Comparison of ENCODE assay signal across 16 cellular contexts in the genomic region with DNA sequence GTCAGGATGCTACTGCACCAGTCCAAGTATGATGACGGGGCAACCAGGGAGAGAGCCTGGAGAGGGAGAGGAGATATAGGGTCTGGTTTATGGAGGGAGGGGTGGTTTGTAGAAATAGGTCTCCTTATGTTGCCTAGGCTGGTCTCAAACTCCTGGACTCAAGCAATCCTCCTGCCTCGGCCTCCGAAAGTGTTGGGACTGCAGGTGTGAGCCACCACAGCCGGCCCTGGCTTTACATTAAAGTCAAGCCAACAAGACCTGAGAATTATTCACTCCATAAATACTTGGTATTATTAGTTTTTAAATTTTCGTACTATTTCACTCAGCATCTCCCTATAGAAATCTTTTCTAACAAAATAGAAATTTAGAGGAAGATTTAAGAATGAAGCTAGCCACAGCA.
DNase-seq lines count a peak whose midpoint lies in the region; ATAC-seq and TF ChIP-seq lines count a peak whose summit lies in the region.
"Had no signal": no experiment of that assay in that cellular context is flagged by ENCODE, and none has a peak within 500 bp of the region (broad histone marks: within the 10 kb centered on the region; RNA-seq: fewer than 3 reads in every experiment).

No MANE protein-coding gene starts in this region.

- H3K4me3 ChIP-seq in neuronal stem cell (ENCODE audit: low read length in 2 of 2) (no peak overlapping the region), uterus (no peak overlapping the region), SJCRH30 (no peak overlapping the region)
- H3K4me3 ChIP-seq: GM23338 had no signal

- H2BK120ac ChIP-seq in neuronal stem cell (ENCODE audit: low read depth, low read length) = peak overlapping the region; percentile 21

- no peak overlapping the region for H3K9ac ChIP-seq in neuronal stem cell (ENCODE audit: low read depth, low read length, poor library complexity)

- no peak overlapping the region for H2BK15ac ChIP-seq in neuronal stem cell (ENCODE audit: low read length)

- no peak overlapping the region for H4K8ac ChIP-seq in neuronal stem cell (ENCODE audit: low read depth, low read length)

- no peak overlapping the region for H3K18ac ChIP-seq in neuronal stem cell (ENCODE audit: low read length)

- H3K4me1 Mint-ChIP-seq in naive thymus-derived CD8-positive, alpha-beta T cell = no peaks in the 10 kb centered on the region
- H3K4me1 Mint-ChIP-seq: CD4-positive, alpha-beta memory T cell; GM23338; H9 had no signal

- H2AK5ac ChIP-seq in neuronal stem cell (ENCODE audit: low read depth, low read length) = no peak overlapping the region

- H3K27me3 Mint-ChIP-seq in naive thymus-derived CD8-positive, alpha-beta T cell = peaks cover 2 to 17% (median 6%) of the 10 kb centered on the region in 5 donors

- H3K23ac ChIP-seq in neuronal stem cell (ENCODE audit: low read depth, low read length, poor library complexity) = no peak overlapping the region

- no peak overlapping the region for H3K27ac ChIP-seq in neuronal stem cell (replicated peaks; ENCODE audit: low read length)
- peak overlapping the region; percentile 64 to 81 for H3K27ac ChIP-seq in uterus
- H3K27ac ChIP-seq in SJCRH30 = no peak overlapping the region

- H3K4ac ChIP-seq in neuronal stem cell (ENCODE audit: low read length) = no peak overlapping the region

- H3K79me1 ChIP-seq in neuronal stem cell (ENCODE audit: low read depth, low read length) = no peaks in the 10 kb centered on the region

- no peak overlapping the region for H4K91ac ChIP-seq in neuronal stem cell (ENCODE audit: low read depth, low read length, poor library complexity)

- H3K36me3 Mint-ChIP-seq in naive thymus-derived CD8-positive, alpha-beta T cell = no peaks in the 10 kb centered on the region
- H3K36me3 Mint-ChIP-seq: CD4-positive, alpha-beta memory T cell had no signal

- H3K14ac ChIP-seq in neuronal stem cell (ENCODE audit: low read length) = no peak overlapping the region

- TF ChIP-seq POLR2A in uterus (IDR thresholded peaks at IDR 0.05) = no peak

- no peaks in the 10 kb centered on the region for H3K36me3 ChIP-seq in neuronal stem cell (replicated peaks in 1 of 2; ENCODE audit: control insufficient read depth in 2 of 2, insufficient read depth in 2 of 2, low read length in 2 of 2)
- no peaks in the 10 kb centered on the region for H3K36me3 ChIP-seq in uterus
- H3K36me3 ChIP-seq in SJCRH30 = no peaks in the 10 kb centered on the region

- H3K9me3 ChIP-seq in neuronal stem cell (replicated peaks in 1 of 2; ENCODE audit: control insufficient read depth in 2 of 2, insufficient read depth in 1 of 2, low read depth in 1 of 2, low read length in 2 of 2) (no peaks in the 10 kb centered on the region), uterus (no peaks in the 10 kb centered on the region), SJCRH30 (replicated peaks) (no peaks in the 10 kb centered on the region)

- no peak overlapping the region for H2BK12ac ChIP-seq in neuronal stem cell (ENCODE audit: low read length)

- H3K27me3 ChIP-seq in neuronal stem cell (ENCODE audit: control insufficient read depth in 3 of 3, insufficient read depth in 3 of 3, low read depth in 1 of 3, low read length in 3 of 3) (peaks cover 0 to 24% (median 0%) of the 10 kb centered on the region in 3 experiments), uterus (no peaks in the 10 kb centered on the region), SJCRH30 (peaks cover 14% of the 10 kb centered on the region; the same call in 1 of the 2 replicates)

- no peak for DNase-seq in neuronal stem cell (ENCODE audit: low spot score)
- peak; percentile 20 for DNase-seq in posterior vena cava (ENCODE audit: low spot score)
- no peak for DNase-seq in uterus
- DNase-seq in stimulated activated CD4-positive, alpha-beta T cell treated with anti-CD3 and anti-CD28 coated beads, Interleukin-15, amount 100 ng/mL, for 24 hours = no peak
- no peak for DNase-seq in naive thymus-derived CD8-positive, alpha-beta T cell
- DNase-seq in SJCRH30 = no peak
- DNase-seq: C1 segment of cervical spinal cord; Calu3; CD4-positive, alpha-beta memory T cell; COR-L47; DMS53; DMS79 treated with DMSO at 0.1 percent for 48 hours; GF-D8; H9 had no signal

- no peaks in the 10 kb centered on the region for H3K9me3 Mint-ChIP-seq in naive thymus-derived CD8-positive, alpha-beta T cell
- H3K9me3 Mint-ChIP-seq: CD4-positive, alpha-beta memory T cell; GM23338; H9 had no signal

- H3K4me3 Mint-ChIP-seq in naive thymus-derived CD8-positive, alpha-beta T cell = no peak overlapping the region
- H3K4me3 Mint-ChIP-seq: CD4-positive, alpha-beta memory T cell; GM23338; H9 had no signal

- WGBS in neuronal stem cell (ENCODE audit: extremely low coverage in 2 of 2, insufficient read length in 2 of 2, insufficient replicate concordance in 1 of 2), 2 donors = no CpG with 5 or more reads among the region's 5 CpGs

- H2BK5ac ChIP-seq in neuronal stem cell (ENCODE audit: low read length) = no peak overlapping the region

- H3K4me1 ChIP-seq in neuronal stem cell (ENCODE audit: control insufficient read depth in 2 of 2, insufficient read depth in 1 of 2, low read depth in 1 of 2, low read length in 2 of 2) (peaks cover 0 to 3% of the 10 kb centered on the region in 2 donors), uterus (peaks cover 0 to 10% of the 10 kb centered on the region in 2 donors), SJCRH30 (no peaks in the 10 kb centered on the region)

- H3K4me2 ChIP-seq in neuronal stem cell (ENCODE audit: insufficient read depth, low read length, poor library complexity, severe bottlenecking) = no peak overlapping the region
- H3K4me2 ChIP-seq: GM23338 had no signal

- TF ChIP-seq CTCF in uterus (IDR thresholded peaks at IDR 0.05) = no peak

- ATAC-seq in naive thymus-derived CD8-positive, alpha-beta T cell = no peak
- ATAC-seq: HCT116 had no signal

- intact Hi-C loops in posterior vena cava (cut with DNase I) = no loop called here
- intact Hi-C loops in uterus (cut with DNase I; ENCODE audit: low total_unique reads) = no loop called here

- POLR2A ChIA-PET in naive thymus-derived CD8-positive, alpha-beta T cell (lab: Charles Lee) = interaction anchor here (0.6 to 1.1 kb wide), 2 partner anchors 13 to 28 kb away, joined by 3 to 6 read pairs; no protein-coding TSS in a partner anchor

- H2AFZ ChIP-seq in neuronal stem cell (ENCODE audit: low read length) = no peak overlapping the region
- H2AFZ ChIP-seq: GM23338 had no signal

- no peak overlapping the region for H3K27ac Mint-ChIP-seq in naive thymus-derived CD8-positive, alpha-beta T cell
- H3K27ac Mint-ChIP-seq: CD4-positive, alpha-beta memory T cell; GM23338; H9 had no signal

Comparison
In these comparisons a context has a peak if more than half of its experiments do, and no peak if none do; other contexts are left out.
1. H3K27ac ChIP-seq: peak in uterus (2 of 2); none in neuronal stem cell (single experiment) and SJCRH30 (single experiment).